25 cellular contexts compared by ENCODE assay signal in the genomic region with DNA sequence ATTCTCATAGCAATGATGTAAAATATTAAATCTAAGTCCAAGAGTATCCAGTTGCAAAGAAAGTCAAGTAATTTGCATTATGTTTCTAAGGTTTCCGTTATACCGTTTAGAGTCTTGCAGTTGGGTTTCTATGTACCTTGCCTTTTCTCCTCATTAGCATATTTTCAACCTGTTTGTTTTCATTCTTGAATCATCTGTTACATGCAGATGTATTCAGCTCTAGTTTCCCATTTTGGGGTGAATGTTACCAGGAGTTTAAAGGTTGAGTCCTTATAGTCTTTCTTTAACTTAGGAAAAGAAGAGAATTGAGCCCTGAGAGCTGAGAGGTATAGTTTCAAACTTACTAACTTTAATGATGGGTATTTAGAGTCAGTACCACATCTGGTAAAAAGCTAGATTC.
DNase-seq lines count a peak whose midpoint lies in the region; ATAC-seq and TF ChIP-seq lines count a peak whose summit lies in the region.
"Had no signal": no experiment of that assay in that cellular context is flagged by ENCODE, and none has a peak within 500 bp of the region (broad histone marks: within the 10 kb centered on the region; RNA-seq: fewer than 3 reads in every experiment).

No MANE protein-coding gene starts in this region.

- TF ChIP-seq CTCF in GM10248 (IDR thresholded peaks at IDR 0.05; ENCODE audit: control extremely low read depth, extremely low read depth, low read depth, missing control alignments) (no peak), hepatocyte (IDR thresholded peaks at IDR 0.05; ENCODE audit: poor library complexity) (no peak)

- H3K9ac ChIP-seq in GM23248, result peak overlapping the region; percentile 66; the same call in 1 of the 2 replicates
- H3K9ac ChIP-seq in adipocyte (ENCODE audit: low read length), result peak overlapping the region; percentile 44
- H3K9ac ChIP-seq in rectal smooth muscle tissue (ENCODE audit: low read length), result no peak overlapping the region

- H2AFZ ChIP-seq in GM23248, result peak overlapping the region; percentile 87
- H2AFZ ChIP-seq in hepatocyte, result no peak overlapping the region

- no peaks in the 10 kb centered on the region for H3K79me2 ChIP-seq in GM23248 (ENCODE audit: insufficient read depth)
- peaks cover 7% of the 10 kb centered on the region for H3K79me2 ChIP-seq in hepatocyte

- DNase-seq in GM23248, result no peak
- no peak for DNase-seq in adipocyte (ENCODE audit: low read depth)
- DNase-seq in GM10248 (ENCODE audit: extremely low spot score), result no peak
- no peak for DNase-seq in islet precursor cell
- no peak for DNase-seq in hepatocyte (ENCODE audit: low spot score)
- DNase-seq: activated CD4-positive, alpha-beta T cell treated with anti-CD3 and anti-CD28 coated beads for 48 hours; activated naive CD4-positive, alpha-beta T cell; activated T-cell treated with anti-CD3 and anti-CD28 coated beads, Interleukin-2, amount 50 U/mL, for 4 hours; adrenal gland; C1 segment of cervical spinal cord; kidney; mesenchymal stem cell; naive B cell; NCI-H1694 treated with DMSO at 0.1 percent for 48 hours; NCI-H774; RPMI8226; stimulated activated CD4-positive, alpha-beta T cell treated with anti-CD3 and anti-CD28 coated beads, Interleukin-12 subunit alpha, Interleukin-12 subunit beta, amount 100 ng/mL, for 4 hours; stimulated activated CD4-positive, alpha-beta T cell treated with anti-CD3 and anti-CD28 coated beads, Interleukin-4, amount 100 ng/mL, for 24 hours; stimulated activated naive B cell treated with anti-CD40 and anti-IgM and Interleukin-4, amounts not matched to agents 10 μg/mL and 1 μg/mL and 100 μg/mL, for 72 hours; thyroid gland had no signal

- no peak for ATAC-seq in GM18511 (IDR thresholded peaks at IDR 0.05; ENCODE audit: unreplicated experiment)
- ATAC-seq: activated T-cell treated with anti-CD3 and anti-CD28 coated beads, Interleukin-2, amount 50 U/mL, for 4 hours; SK-N-SH treated with all-trans-retinoic acid at 6 μM for 48 hours; stimulated activated naive B cell treated with anti-CD40 and anti-IgM and Interleukin-4, amounts not matched to agents 10 μg/mL and 1 μg/mL and 100 μg/mL, for 72 hours had no signal

- H3K27ac ChIP-seq in GM23248, result peak overlapping the region; percentile 50; the same call in 1 of the 2 replicates
- peak overlapping the region; percentile 13 for H3K27ac ChIP-seq in layer of hippocampus (ENCODE audit: low read depth, low read length)
- H3K27ac ChIP-seq in rectal smooth muscle tissue (ENCODE audit: low read depth, low read length), result peak overlapping the region; percentile 33
- H3K27ac ChIP-seq in hepatocyte, result no peak overlapping the region
- H3K27ac ChIP-seq: adrenal gland, thyroid gland had no signal

- H3K36me3 ChIP-seq in GM23248 (ENCODE audit: low read depth) (no peaks in the 10 kb centered on the region), adipocyte (ENCODE audit: control insufficient read depth, insufficient read depth, low read length, severe bottlenecking) (no peaks in the 10 kb centered on the region), rectal smooth muscle tissue (ENCODE audit: control insufficient read depth, insufficient read depth, low read length) (no peaks in the 10 kb centered on the region), hepatocyte (replicated peaks; ENCODE audit: insufficient read depth, low read depth) (no peaks in the 10 kb centered on the region)
- H3K36me3 ChIP-seq: adrenal gland, right atrium auricular region, thyroid gland had no signal

- no peaks in the 10 kb centered on the region for H3K9me2 ChIP-seq in GM23248 (ENCODE audit: insufficient read depth)
- H3K9me2 ChIP-seq in hepatocyte (replicated peaks; ENCODE audit: insufficient read depth), result no peaks in the 10 kb centered on the region

- H3K9me3 ChIP-seq in GM23248 (ENCODE audit: low read depth), result no peaks in the 10 kb centered on the region
- no peaks in the 10 kb centered on the region for H3K9me3 ChIP-seq in adipocyte (ENCODE audit: control insufficient read depth, low read length)
- H3K9me3 ChIP-seq in hepatocyte (ENCODE audit: low read depth), result no peaks in the 10 kb centered on the region
- H3K9me3 ChIP-seq: right atrium auricular region, thyroid gland had no signal

- CTCF ChIA-PET in GM10248 (lab: Yijun Ruan, JAX), result no interaction called here

- POLR2A ChIA-PET in GM10248 (lab: Yijun Ruan, JAX), result no interaction called here

- WGBS in GM23248 (ENCODE audit: low coverage in 1 of 2, low lambda C conversion rate in 2 of 2, missing lambda C conversion rate in 2 of 2), 2 experiments, result 98 to 99% methylated on average over 2 of the region's 2 CpGs
- WGBS in hepatocyte (ENCODE audit: low lambda C conversion rate, missing lambda C conversion rate), result 85% methylated on average over 2 of the region's 2 CpGs

- no peaks in the 10 kb centered on the region for H4K20me1 ChIP-seq in GM23248 (ENCODE audit: insufficient read depth)
- H4K20me1 ChIP-seq in hepatocyte (ENCODE audit: insufficient read depth, poor library complexity, severe bottlenecking), result no peaks in the 10 kb centered on the region

- no peaks in the 10 kb centered on the region for H3K27me3 ChIP-seq in GM23248 (replicated peaks; ENCODE audit: insufficient read depth)
- H3K27me3 ChIP-seq in adipocyte (replicated peaks; ENCODE audit: control insufficient read depth, insufficient read depth, low read length), result no peaks in the 10 kb centered on the region
- no peaks in the 10 kb centered on the region for H3K27me3 ChIP-seq in layer of hippocampus (ENCODE audit: control insufficient read depth, insufficient read depth, low read length)
- no peaks in the 10 kb centered on the region for H3K27me3 ChIP-seq in rectal smooth muscle tissue (ENCODE audit: control insufficient read depth, insufficient read depth, low read length)
- H3K27me3 ChIP-seq in hepatocyte, result no peaks in the 10 kb centered on the region
- H3K27me3 ChIP-seq: adrenal gland, right atrium auricular region, thyroid gland had no signal

- H3K4me2 ChIP-seq in GM23248 (ENCODE audit: unreplicated experiment) (no peak overlapping the region), hepatocyte (no peak overlapping the region)

- H3K4me3 ChIP-seq in GM23248 (peak overlapping the region; percentile 60), adipocyte (ENCODE audit: low read length) (no peak overlapping the region), rectal smooth muscle tissue (ENCODE audit: low read length) (no peak overlapping the region), hepatocyte (no peak overlapping the region)
- H3K4me3 ChIP-seq: adrenal gland, right atrium auricular region, thyroid gland had no signal

- H3K4me1 ChIP-seq in GM23248 (ENCODE audit: insufficient read depth) (peaks cover 10% of the 10 kb centered on the region; the same call in 1 of the 2 replicates), adipocyte (ENCODE audit: control insufficient read depth, insufficient read depth, low read length) (peaks cover 61% of the 10 kb centered on the region), rectal smooth muscle tissue (ENCODE audit: control insufficient read depth, insufficient read depth, low read length) (peaks cover 7% of the 10 kb centered on the region), hepatocyte (ENCODE audit: insufficient read depth) (no peaks in the 10 kb centered on the region)

- in situ Hi-C loops in GM23248 (cut with MboI), result no loop called here

- 0 out of 2 replicates have a peak, but pooled peaks cover under 1% of the 10 kb centered on the region for H3F3A ChIP-seq in GM23248 (ENCODE audit: insufficient read depth)
